ENCODE assay signal across 21 cellular contexts in the genomic region with DNA sequence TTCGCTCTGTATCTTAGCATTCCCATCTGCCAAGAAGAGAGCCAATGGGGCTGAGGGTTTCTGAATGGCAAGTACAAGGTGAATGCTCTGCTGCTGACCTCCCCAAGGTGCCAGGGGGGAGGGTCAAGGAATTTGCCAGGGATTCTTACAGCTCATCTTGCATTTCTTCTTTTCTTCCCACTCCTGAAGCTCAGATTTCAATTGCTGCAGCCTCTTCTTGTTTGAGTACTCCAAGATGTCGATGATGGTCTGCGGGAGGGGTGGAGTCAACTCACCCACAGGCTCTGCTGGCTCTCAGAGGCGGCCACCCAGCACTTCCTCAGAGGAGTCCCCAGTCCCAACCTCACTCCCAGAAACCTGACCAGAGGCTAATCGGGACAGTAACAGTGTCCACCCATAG. TPM values are rescaled to one million over a fixed set of nuclear protein-coding genes. Genes with fewer than 3 reads are reported as not detected.
DNase-seq lines count a peak whose midpoint lies in the region; ATAC-seq, FAIRE-seq and TF ChIP-seq lines count a peak whose summit lies in the region.
"Had no signal": no experiment of that assay in that cellular context is flagged by ENCODE, and none has a peak within 500 bp of the region (broad histone marks: within the 10 kb centered on the region; RNA-seq: fewer than 3 reads in every experiment).

No MANE protein-coding gene starts in this region.

- H3K27ac Mint-ChIP-seq in nephron progenitor cell: peak overlapping the region; percentile 32
- H3K27ac Mint-ChIP-seq in stimulated activated memory B cell treated with anti-CD40 and anti-IgM and Interleukin-4, amounts not matched to agents 10 μg/mL and 1 μg/mL and 100 μg/mL, for 72 hours: no peak overlapping the region

- H3K4me1 ChIP-seq in HUES48 (ENCODE audit: control insufficient read depth, insufficient read depth, low read length): peaks cover 9% of the 10 kb centered on the region; the same call in 1 of the 2 replicates
- no peaks in the 10 kb centered on the region for H3K4me1 ChIP-seq in iPS-18a (ENCODE audit: control insufficient read depth, low read depth, low read length)

- TF ChIP-seq CTCF in RWPE1 (conservative IDR thresholded peaks at IDR 0.05; ENCODE audit: low read depth): no peak
- no peak for TF ChIP-seq CTCF in nephron progenitor cell (IDR thresholded peaks at IDR 0.05)

- CTCF ChIA-PET in RWPE1 (lab: Yijun Ruan, JAX): interaction anchor here (1.0 to 1.8 kb wide), 2 partner anchors 12 to 52 kb away, joined by 4 to 19 read pairs; no protein-coding TSS in a partner anchor

- H3K9ac ChIP-seq in HUES48 (ENCODE audit: low read depth, low read length) (no peak overlapping the region), iPS-18a (ENCODE audit: low read length) (no peak overlapping the region)

- H3K36me3 Mint-ChIP-seq in nephron progenitor cell (ENCODE audit: low read depth): peaks cover 88% of the 10 kb centered on the region
- peaks cover 18% of the 10 kb centered on the region for H3K36me3 Mint-ChIP-seq in stimulated activated memory B cell treated with anti-CD40 and anti-IgM and Interleukin-4, amounts not matched to agents 10 μg/mL and 1 μg/mL and 100 μg/mL, for 72 hours

- H3K4me3 ChIP-seq in HUES48 (ENCODE audit: low read depth, low read length): peak overlapping the region; percentile 59
- H3K4me3 ChIP-seq in iPS-18a (ENCODE audit: low read length): peak overlapping the region; percentile 47

- H3K9me3 ChIP-seq in HUES48 (ENCODE audit: control insufficient read depth, insufficient read depth, low read length) (no peaks in the 10 kb centered on the region), iPS-18a (ENCODE audit: control insufficient read depth, low read depth, low read length) (no peaks in the 10 kb centered on the region)

- H3K27me3 ChIP-seq in HUES48 (ENCODE audit: control insufficient read depth, insufficient read depth, low read length) (peaks cover 20% of the 10 kb centered on the region), iPS-18a (ENCODE audit: control insufficient read depth, insufficient read depth, low read length) (peaks cover 5% of the 10 kb centered on the region)

- H3K27ac ChIP-seq in HUES48 (ENCODE audit: low read depth, low read length): no peak overlapping the region
- peak overlapping the region; percentile 65 for H3K27ac ChIP-seq in RWPE1
- H3K27ac ChIP-seq in iPS-18a (ENCODE audit: low read length): no peak overlapping the region

- no peak overlapping the region for H3K4me3 Mint-ChIP-seq in nephron progenitor cell
- H3K4me3 Mint-ChIP-seq in stimulated activated memory B cell treated with anti-CD40 and anti-IgM and Interleukin-4, amounts not matched to agents 10 μg/mL and 1 μg/mL and 100 μg/mL, for 72 hours: no peak overlapping the region

- no peaks in the 10 kb centered on the region for H3K4me1 Mint-ChIP-seq in nephron progenitor cell
- peaks cover 5% of the 10 kb centered on the region for H3K4me1 Mint-ChIP-seq in stimulated activated memory B cell treated with anti-CD40 and anti-IgM and Interleukin-4, amounts not matched to agents 10 μg/mL and 1 μg/mL and 100 μg/mL, for 72 hours
- H3K4me1 Mint-ChIP-seq: CD8-positive, alpha-beta memory T cell had no signal

- TF ChIP-seq POLR2A in GM12891 (IDR thresholded peaks at IDR 0.05; ENCODE audit: low read depth, low read length): no peak

- no peaks in the 10 kb centered on the region for H3K9me3 Mint-ChIP-seq in nephron progenitor cell
- peaks cover 2% of the 10 kb centered on the region for H3K9me3 Mint-ChIP-seq in stimulated activated memory B cell treated with anti-CD40 and anti-IgM and Interleukin-4, amounts not matched to agents 10 μg/mL and 1 μg/mL and 100 μg/mL, for 72 hours
- H3K9me3 Mint-ChIP-seq: CD8-positive, alpha-beta memory T cell had no signal

- POLR2A ChIA-PET in RWPE1 (lab: Yijun Ruan, JAX; ENCODE audit: low non-redundant PET): no interaction called here

- DNase-seq in RWPE1 (ENCODE audit: low spot score): no peak
- DNase-seq in nephron progenitor cell: no peak
- DNase-seq in A172 (ENCODE audit: low spot score): no peak
- no peak for DNase-seq in GM12891 (ENCODE audit: insufficient read length, low spot score)
- no peak for DNase-seq in stimulated activated CD4-positive, alpha-beta T cell treated with anti-CD3 and anti-CD28 coated beads, Interleukin-4, amount 100 ng/mL, for 1 hour
- DNase-seq: C1 segment of cervical spinal cord; CD8-positive, alpha-beta memory T cell; GOT3; KG1; NCI-H1417; NCI-H187; NCI-H2107; NCI-H526; PC-3; RPMI8226; SIG-M5 had no signal

- no peak for FAIRE-seq in GM12891 (lab: Jason Lieb, UNC)
- FAIRE-seq: GM12892, GM18507 had no signal

- H3K27me3 Mint-ChIP-seq in nephron progenitor cell (ENCODE audit: low read depth, poor library complexity): no peaks in the 10 kb centered on the region
- no peaks in the 10 kb centered on the region for H3K27me3 Mint-ChIP-seq in stimulated activated memory B cell treated with anti-CD40 and anti-IgM and Interleukin-4, amounts not matched to agents 10 μg/mL and 1 μg/mL and 100 μg/mL, for 72 hours
- H3K27me3 Mint-ChIP-seq: CD8-positive, alpha-beta memory T cell had no signal

- no peak for ATAC-seq in stimulated activated memory B cell treated with anti-CD40 and anti-IgM and Interleukin-4, amounts not matched to agents 10 μg/mL and 1 μg/mL and 100 μg/mL, for 72 hours
- ATAC-seq: PC-3 had no signal

- H3K36me3 ChIP-seq in HUES48 (ENCODE audit: control insufficient read depth, insufficient read depth, low read length) (peaks cover 32% of the 10 kb centered on the region), iPS-18a (ENCODE audit: control insufficient read depth, low read depth, low read length) (no peaks in the 10 kb centered on the region)

TF ChIP-seq in GM12891, 5 proteins besides CTCF, POLR2A, EP300 and RAD21:
- TF ChIP-seq POLR2AphosphoS5 (IDR thresholded peaks at IDR 0.05; ENCODE audit: low read depth, low read length) (no peak), POU2F2 (IDR thresholded peaks at IDR 0.05; ENCODE audit: low read depth, low read length) (no peak), TAF1 (IDR thresholded peaks at IDR 0.05; ENCODE audit: low read depth, low read length) (no peak), PAX5 (IDR thresholded peaks at IDR 0.05; ENCODE audit: insufficient read depth, low read length, severe bottlenecking) (no peak), SPI1 (IDR thresholded peaks at IDR 0.05; ENCODE audit: low read depth, low read length) (no peak)

RNA-seq across cellular contexts. Expression of a gene that starts 12.4 kb away (rescaled TPM):
- 3.1 and 3.8 TPM in 2 replicates for total RNA-seq in A172 (2014; rRNA removed; shearing (Covaris generic))
- polyA plus RNA-seq in GM12891 (2012; ENCODE audit: low read depth, missing spikeins): 6.0 TPM

RNA-seq across cellular contexts. Expression of a gene that starts 19.2 kb away (rescaled TPM):
- 12.9 and 18.2 TPM in 2 replicates for total RNA-seq in A172 (2014; rRNA removed; shearing (Covaris generic))
- 14.4 TPM for polyA plus RNA-seq in GM12891 (2012; ENCODE audit: low read depth, missing spikeins)

RNA-seq across cellular contexts. Expression of a gene that starts 20.7 kb away (rescaled TPM):
- not detected in 2 replicates for total RNA-seq in A172 (2014; rRNA removed; shearing (Covaris generic))
- polyA plus RNA-seq in GM12891 (2012; ENCODE audit: low read depth, missing spikeins): not detected
- total RNA-seq: CD8-positive, alpha-beta memory T cell; PC-3 had no signal
- polyA plus RNA-seq: CD8-positive, alpha-beta memory T cell had no signal

RNA-seq across cellular contexts. Expression of a gene that starts 47.2 kb away (rescaled TPM):
- total RNA-seq in A172 (2014; rRNA removed; shearing (Covaris generic)): 7.4 and 9.4 TPM in 2 replicates
- 3.0 TPM for polyA plus RNA-seq in GM12891 (2012; ENCODE audit: low read depth, missing spikeins)

RNA-seq across cellular contexts. Expression of a gene that starts 51.1 kb away (rescaled TPM):
- total RNA-seq in A172 (2014; rRNA removed; shearing (Covaris generic)): not detected in 2 replicates
- polyA plus RNA-seq in GM12891 (2012; ENCODE audit: low read depth, missing spikeins): not detected
- total RNA-seq: CD8-positive, alpha-beta memory T cell; PC-3 had no signal
- polyA plus RNA-seq: CD8-positive, alpha-beta memory T cell had no signal
